ENCODE assay signal across 24 cellular contexts in genomic region chr4:123579961-123580360, GRCh38.
"Had no signal": no experiment of that assay in that cellular context is flagged by ENCODE, and none has a peak within 500 bp of the region (broad histone marks: within the 10 kb centered on the region; RNA-seq: fewer than 3 reads in every experiment).

No MANE protein-coding gene starts in this region.

- H3K9me3 ChIP-seq: colonic mucosa had no signal

- H3K4me3 ChIP-seq: colonic mucosa had no signal

- H3K36me3 ChIP-seq: brain microvascular endothelial cell, colonic mucosa had no signal

- H3K4me1 ChIP-seq: colonic mucosa had no signal

- H3K27ac ChIP-seq: brain microvascular endothelial cell, colonic mucosa had no signal

- DNase-seq: activated CD4-positive, alpha-beta memory T cell treated with anti-CD3 and anti-CD28 coated beads for 36 hours; activated CD4-positive, alpha-beta T cell treated with anti-CD3 and anti-CD28 coated beads for 36 hours; activated CD4-positive, alpha-beta T cell treated with anti-CD3 and anti-CD28 coated beads, Interleukin-2, amount 10 ng/mL, durations not matched to agents 24 days and 14 days; activated CD4-positive, CD25-positive, alpha-beta regulatory T cell; activated CD4-positive, CD25-positive, alpha-beta regulatory T cell treated with anti-CD3 and anti-CD28 coated beads, Interleukin-2, amount 50 U/mL, for 72 hours; activated CD8-positive, alpha-beta memory T cell treated with anti-CD3 and anti-CD28 coated beads, Interleukin-2, amount 10 ng/mL, durations not matched to agents 7 days and 5 days; activated CD8-positive, alpha-beta memory T cell treated with anti-CD3 and anti-CD28 coated beads, Interleukin-2, amount 50 U/mL, for 4 hours; activated CD8-positive, alpha-beta T cell treated with anti-CD3 and anti-CD28 coated beads, Interleukin-2, amount 10 ng/mL, durations not matched to agents 7 days and 5 days; activated gamma-delta T cell; activated naive CD4-positive, alpha-beta T cell; activated naive CD4-positive, alpha-beta T cell treated with anti-CD3 and anti-CD28 coated beads, Interleukin-2, amount 10 ng/mL, durations not matched to agents 7 days and 5 days; activated naive CD8-positive, alpha-beta T cell treated with anti-CD3 and anti-CD28 coated beads, Interleukin-2, amount 10 ng/mL, durations not matched to agents 7 days and 5 days; activated T-cell treated with anti-CD3 and anti-CD28 coated beads, Interleukin-2, amount 50 U/mL, for 24 hours; activated T-cell treated with anti-CD3 and anti-CD28 coated beads, Interleukin-2, amount 50 U/mL, for 72 hours; brain microvascular endothelial cell; caudate nucleus; cerebellar nuclear complex; colonic mucosa; effector CD8-positive, alpha-beta T cell; foreskin fibroblast; head of caudate nucleus; T-helper 2 cell had no signal

- ATAC-seq: activated CD4-positive, alpha-beta T cell treated with anti-CD3 and anti-CD28 coated beads for 36 hours; activated CD8-positive, alpha-beta memory T cell treated with anti-CD3 and anti-CD28 coated beads, Interleukin-2, amount 10 ng/mL, durations not matched to agents 7 days and 5 days; activated CD8-positive, alpha-beta T cell treated with anti-CD3 and anti-CD28 coated beads, Interleukin-2, amount 10 ng/mL, durations not matched to agents 7 days and 5 days; activated naive CD4-positive, alpha-beta T cell treated with anti-CD3 and anti-CD28 coated beads, Interleukin-2, amount 50 U/mL, for 72 hours; activated T-cell treated with anti-CD3 and anti-CD28 coated beads, Interleukin-2, amount 50 U/mL, for 72 hours; esophagus mucosa had no signal

- H3K27me3 ChIP-seq: brain microvascular endothelial cell, colonic mucosa had no signal
